In the genomic region with DNA sequence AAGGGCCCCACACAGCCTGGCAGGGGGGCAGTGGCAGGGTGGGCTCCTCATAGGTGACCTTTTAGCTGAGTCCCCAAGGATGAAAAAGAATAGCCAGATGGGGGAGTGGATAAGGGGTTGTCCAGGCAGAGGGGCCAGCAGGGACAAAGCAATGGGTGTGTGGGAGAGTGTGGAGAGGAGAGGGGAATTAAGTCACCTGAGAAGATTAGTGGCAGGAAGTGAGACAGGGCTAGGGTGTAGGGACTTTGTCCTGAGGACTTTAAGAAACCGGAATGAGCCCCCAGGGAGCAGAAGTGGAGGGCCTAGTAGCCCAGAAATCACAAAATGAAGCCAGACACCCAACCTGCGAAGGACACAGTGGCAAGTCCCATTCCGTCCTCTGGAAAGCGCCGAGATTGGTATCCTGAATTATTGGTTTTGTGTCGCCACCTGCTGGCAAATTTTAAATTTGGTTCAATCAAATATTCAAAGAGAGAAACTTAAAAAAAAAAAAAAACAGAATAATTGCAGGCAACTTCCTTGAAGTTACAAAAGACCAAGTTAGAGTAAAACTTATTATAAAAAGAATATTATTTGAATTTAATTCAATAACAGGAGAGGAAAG, we compare ENCODE assay signal across 8 cellular contexts.
DNase-seq lines count a peak whose midpoint lies in the region; ATAC-seq and TF ChIP-seq lines count a peak whose summit lies in the region.

No MANE protein-coding gene starts in this region.

- H3K4me1 ChIP-seq in CD4-positive, alpha-beta memory T cell (ENCODE audit: insufficient read depth, low read length) = no peaks in the 10 kb centered on the region
- H3K4me1 ChIP-seq in testis = no peaks in the 10 kb centered on the region

- no peak for TF ChIP-seq POLR2A in testis (IDR thresholded peaks at IDR 0.05)

- no peak overlapping the region for H3K27ac Mint-ChIP-seq in CD4-positive, alpha-beta memory T cell
- H3K27ac Mint-ChIP-seq in T-helper 2 cell treated with Interferon-gamma antibody and Interleukin-4, amounts not matched to agents 5 μg/mL and 100 μg/mL, for 36 hours = no peak overlapping the region

- DNase-seq in CD4-positive, alpha-beta memory T cell = peak in 4 of 5 donors; percentile 8 to 25 (median 14)
- DNase-seq in NCI-H146 treated with DMSO at 0.1 percent for 48 hours (lab: John Stamatoyannopoulos, UW; ENCODE audit: unreplicated experiment) = peak; percentile 92
- DNase-seq in T-helper 2 cell treated with Interferon-gamma antibody and Interleukin-4, amounts not matched to agents 5 μg/mL and 100 μg/mL, for 36 hours (ENCODE audit: low spot score) = peak; percentile 10
- peak; percentile 69 for DNase-seq in dermis blood vessel endothelial cell
- DNase-seq in lung microvascular endothelial cell (ENCODE audit: low read depth in 2 of 2) = peak; percentile 57 to 67
- DNase-seq in testis = peak; percentile 80

- no peaks in the 10 kb centered on the region for H3K36me3 ChIP-seq in CD4-positive, alpha-beta memory T cell (ENCODE audit: insufficient read depth, low read length)
- no peaks in the 10 kb centered on the region for H3K36me3 ChIP-seq in testis (ENCODE audit: low read depth, missing control alignments)

- no peaks in the 10 kb centered on the region for H3K27me3 ChIP-seq in CD4-positive, alpha-beta memory T cell (ENCODE audit: insufficient read depth, low read length)
- no peaks in the 10 kb centered on the region for H3K27me3 ChIP-seq in testis

- H3K4me3 ChIP-seq in CD4-positive, alpha-beta memory T cell (ENCODE audit: low read length in 2 of 2) = no peak overlapping the region
- no peak overlapping the region for H3K4me3 ChIP-seq in testis

- no peak overlapping the region for H3K27ac ChIP-seq in CD4-positive, alpha-beta memory T cell (ENCODE audit: low read depth, low read length)
- H3K27ac ChIP-seq in testis = no peak overlapping the region

- POLR2A ChIA-PET in CD4-positive, alpha-beta memory T cell (lab: Charles Lee; ENCODE audit: partially characterized antibody) = no interaction called here

- H3K9me3 ChIP-seq in CD4-positive, alpha-beta memory T cell (ENCODE audit: control insufficient read depth in 1 of 2, low read length in 2 of 2) = no peaks in the 10 kb centered on the region
- no peaks in the 10 kb centered on the region for H3K9me3 ChIP-seq in testis

- no peaks in the 10 kb centered on the region for H3K36me3 Mint-ChIP-seq in CD4-positive, alpha-beta memory T cell
- H3K36me3 Mint-ChIP-seq in T-helper 2 cell treated with Interferon-gamma antibody and Interleukin-4, amounts not matched to agents 5 μg/mL and 100 μg/mL, for 36 hours (ENCODE audit: low read depth) = no peaks in the 10 kb centered on the region

- peaks cover 0 to 3% (median under 1%) of the 10 kb centered on the region in 4 donors for H3K4me1 Mint-ChIP-seq in CD4-positive, alpha-beta memory T cell
- no peaks in the 10 kb centered on the region for H3K4me1 Mint-ChIP-seq in T-helper 2 cell treated with Interferon-gamma antibody and Interleukin-4, amounts not matched to agents 5 μg/mL and 100 μg/mL, for 36 hours (ENCODE audit: low read depth)

- H3K9me3 Mint-ChIP-seq in CD4-positive, alpha-beta memory T cell = no peaks in the 10 kb centered on the region
- no peaks in the 10 kb centered on the region for H3K9me3 Mint-ChIP-seq in T-helper 2 cell treated with Interferon-gamma antibody and Interleukin-4, amounts not matched to agents 5 μg/mL and 100 μg/mL, for 36 hours

- peak; percentile 37 to 56 (median 49) for TF ChIP-seq CTCF in testis (IDR thresholded peaks at IDR 0.05)

- WGBS in testis, 2 donors = 17 to 36% methylated on average over 6 of the region's 6 CpGs

- intact Hi-C loops in CD4-positive, alpha-beta memory T cell (cut with micrococcal nuclease) = no loop called here
- intact Hi-C loops in testis (cut with DNase I; ENCODE audit: low total_unique reads) = no loop called here

- H3K4me3 Mint-ChIP-seq in CD4-positive, alpha-beta memory T cell = peak overlapping the region in 1 of 8 donors; percentile 9
- no peak overlapping the region for H3K4me3 Mint-ChIP-seq in T-helper 2 cell treated with Interferon-gamma antibody and Interleukin-4, amounts not matched to agents 5 μg/mL and 100 μg/mL, for 36 hours

- ATAC-seq in GM21619 (IDR thresholded peaks at IDR 0.05; ENCODE audit: unreplicated experiment) (peak; percentile 67), GM18502 (IDR thresholded peaks at IDR 0.05; ENCODE audit: poor library complexity, unreplicated experiment) (no peak)

- H3K27me3 Mint-ChIP-seq in CD4-positive, alpha-beta memory T cell = peaks cover 1 to 2% of the 10 kb centered on the region in 2 donors
- peaks cover 4% of the 10 kb centered on the region for H3K27me3 Mint-ChIP-seq in T-helper 2 cell treated with Interferon-gamma antibody and Interleukin-4, amounts not matched to agents 5 μg/mL and 100 μg/mL, for 36 hours (ENCODE audit: low read depth)

- CTCF ChIA-PET in CD4-positive, alpha-beta memory T cell (lab: Charles Lee; ENCODE audit: partially characterized antibody) = interaction anchor here (0.7 to 1.5 kb wide), 5 partner anchors 14 to 1438 kb away, joined by 3 to 9 read pairs (median 3); no protein-coding TSS in a partner anchor

Comparison
In these comparisons a context has a peak if more than half of its experiments do, and no peak if none do; other contexts are left out.
1. DNase-seq: peak in every context shown above with its lines; median percentile 92 in NCI-H146 treated with DMSO at 0.1 percent for 48 hours; 80 in testis; 69 in dermis blood vessel endothelial cell; 62 in lung microvascular endothelial cell; 14 in CD4-positive, alpha-beta memory T cell; 10 in T-helper 2 cell treated with Interferon-gamma antibody and Interleukin-4, amounts not matched to agents 5 μg/mL and 100 μg/mL, for 36 hours.